In genomic region chr2:179274749-179275148, GRCh38 we compare ENCODE assay signal across 9 cellular contexts. TPM values are rescaled to one million over a fixed set of nuclear protein-coding genes. Genes with fewer than 3 reads are reported as not detected.
DNase-seq lines count a peak whose midpoint lies in the region; ATAC-seq and TF ChIP-seq lines count a peak whose summit lies in the region.
"Had no signal": no experiment of that assay in that cellular context is flagged by ENCODE, and none has a peak within 500 bp of the region (broad histone marks: within the 10 kb centered on the region; RNA-seq: fewer than 3 reads in every experiment).

No MANE protein-coding gene starts in this region.

- H3K36me3 Mint-ChIP-seq in GM23338 (ENCODE audit: low read depth) (no peaks in the 10 kb centered on the region), IgD-negative memory B cell (no peaks in the 10 kb centered on the region)
- H3K36me3 Mint-ChIP-seq in activated T-cell treated with anti-CD3 and anti-CD28 coated beads, Interleukin-2, amount 50 U/mL, for 72 hours (ENCODE audit: insufficient read depth in 2 of 2): no peaks in the 10 kb centered on the region

- no peaks in the 10 kb centered on the region for H4K20me1 ChIP-seq in GM23338 (replicated peaks; ENCODE audit: insufficient read depth)

- no peaks in the 10 kb centered on the region for H3K27me3 ChIP-seq in GM23338 (ENCODE audit: insufficient read depth)
- no peaks in the 10 kb centered on the region for H3K27me3 ChIP-seq in muscle layer of colon (ENCODE audit: control insufficient read depth in 1 of 2, insufficient read depth in 2 of 2, low read length in 2 of 2)

- peaks cover 10% of the 10 kb centered on the region for H3K4me1 Mint-ChIP-seq in GM23338
- peaks cover 21 to 28% (median 27%) of the 10 kb centered on the region in 3 donors for H3K4me1 Mint-ChIP-seq in IgD-negative memory B cell
- no peaks in the 10 kb centered on the region for H3K4me1 Mint-ChIP-seq in activated T-cell treated with anti-CD3 and anti-CD28 coated beads, Interleukin-2, amount 50 U/mL, for 72 hours (ENCODE audit: low read depth)

- H3K4me3 Mint-ChIP-seq in GM23338 (no peak overlapping the region), IgD-negative memory B cell (peak overlapping the region in 3 of 4 donors; percentile 1 to 39 (median 33))
- no peak overlapping the region for H3K4me3 Mint-ChIP-seq in activated T-cell treated with anti-CD3 and anti-CD28 coated beads, Interleukin-2, amount 50 U/mL, for 72 hours

- H3K9ac ChIP-seq in muscle layer of colon (ENCODE audit: low read length): no peak overlapping the region

- H3K36me3 ChIP-seq in GM23338 (ENCODE audit: insufficient read depth) (no peaks in the 10 kb centered on the region), muscle layer of colon (ENCODE audit: insufficient read depth, low read length) (no peaks in the 10 kb centered on the region)

- H3K27ac Mint-ChIP-seq in GM23338 (no peak overlapping the region), IgD-negative memory B cell (peak overlapping the region in 1 of 3 donors; percentile 36)
- H3K27ac Mint-ChIP-seq in activated T-cell treated with anti-CD3 and anti-CD28 coated beads, Interleukin-2, amount 50 U/mL, for 72 hours: no peak overlapping the region

- TF ChIP-seq CTCF in GM23338 (conservative IDR thresholded peaks at IDR 0.05; ENCODE audit: low read depth in 2 of 2): no peak

- peak overlapping the region; percentile 40; the same call in 1 of the 2 replicates for H2AFZ ChIP-seq in GM23338

- DNase-seq in GM23338 (ENCODE audit: low spot score): no peak
- DNase-seq in NCI-H345 treated with DMSO at 0.1 percent for 48 hours (lab: John Stamatoyannopoulos, UW; ENCODE audit: unreplicated experiment): no peak
- no peak for DNase-seq in activated T-cell treated with anti-CD3 and anti-CD28 coated beads, Interleukin-2, amount 50 U/mL, for 72 hours
- DNase-seq in activated CD8-positive, alpha-beta memory T cell treated with anti-CD3 and anti-CD28 coated beads for 24 hours: no peak
- no peak for DNase-seq in activated CD4-positive, CD25-positive, alpha-beta regulatory T cell treated with anti-CD3 and anti-CD28 coated beads, Interleukin-2, amount 50 U/mL, for 72 hours
- DNase-seq: NCI-H526 treated with DMSO at 0.1 percent for 48 hours had no signal

- H3K27ac ChIP-seq in GM23338 (ENCODE audit: low read depth) (no peak overlapping the region), muscle layer of colon (ENCODE audit: low read depth, low read length) (peak overlapping the region; percentile 1)

- no peaks in the 10 kb centered on the region for H3K9me3 Mint-ChIP-seq in GM23338
- H3K9me3 Mint-ChIP-seq in IgD-negative memory B cell: peaks cover 0 to 3% (median 2%) of the 10 kb centered on the region in 3 donors
- no peaks in the 10 kb centered on the region for H3K9me3 Mint-ChIP-seq in activated T-cell treated with anti-CD3 and anti-CD28 coated beads, Interleukin-2, amount 50 U/mL, for 72 hours

- H3K9me2 ChIP-seq in GM23338 (ENCODE audit: insufficient read depth): peaks cover 4% of the 10 kb centered on the region; the same call in 1 of the 2 replicates

- H3K4me3 ChIP-seq in GM23338 (no peak overlapping the region), muscle layer of colon (ENCODE audit: low read depth in 1 of 2, low read length in 2 of 2) (no peak overlapping the region)

- H3K79me2 ChIP-seq in GM23338 (replicated peaks; ENCODE audit: insufficient read depth): no peaks in the 10 kb centered on the region

- ATAC-seq in GM18870 (IDR thresholded peaks at IDR 0.05; ENCODE audit: unreplicated experiment) (peak; percentile 96), GM23338 (no peak)
- ATAC-seq in activated T-cell treated with anti-CD3 and anti-CD28 coated beads, Interleukin-2, amount 50 U/mL, for 72 hours (replicated peaks in 1 of 2): no peak

- H3K4me1 ChIP-seq in GM23338 (ENCODE audit: insufficient read depth) (no peaks in the 10 kb centered on the region), muscle layer of colon (ENCODE audit: insufficient read depth, low read length) (peaks cover 16% of the 10 kb centered on the region)

- H3F3A ChIP-seq in GM23338 (replicated peaks; ENCODE audit: low read depth): no peaks in the 10 kb centered on the region

- H3K27me3 Mint-ChIP-seq in GM23338 (ENCODE audit: insufficient read depth, low read depth, poor library complexity) (peaks cover 3% of the 10 kb centered on the region), IgD-negative memory B cell (peaks cover 2% of the 10 kb centered on the region)
- H3K27me3 Mint-ChIP-seq in activated T-cell treated with anti-CD3 and anti-CD28 coated beads, Interleukin-2, amount 50 U/mL, for 72 hours (ENCODE audit: low read depth): peaks cover 6% of the 10 kb centered on the region

- no peaks in the 10 kb centered on the region for H3K9me3 ChIP-seq in muscle layer of colon (ENCODE audit: low read length)

- H3K4me2 ChIP-seq in GM23338: no peak overlapping the region

TF ChIP-seq in GM23338, 12 proteins besides CTCF, POLR2A, EP300 and RAD21:
- TF ChIP-seq STAT1 (IDR thresholded peaks at IDR 0.05; ENCODE audit: unreplicated experiment) (no peak), NANOG (IDR thresholded peaks at IDR 0.05; ENCODE audit: borderline replicate concordance) (no peak), REST (IDR thresholded peaks at IDR 0.05; ENCODE audit: unreplicated experiment) (no peak), ZNF114 (CRISPR knock-in tag; IDR thresholded peaks at IDR 0.05) (no peak), CREB1 (CRISPR knock-in tag; IDR thresholded peaks at IDR 0.05; ENCODE audit: low read depth) (no peak), JUNB (IDR thresholded peaks at IDR 0.05; ENCODE audit: unreplicated experiment) (no peak)

RNA-seq across cellular contexts. Expression of gene SESTD1, which starts 10.1 kb away (rescaled TPM):
- total RNA-seq in GM23338 (2014; rRNA removed; shearing (Covaris generic)): 21.6 and 26.6 TPM in 2 replicates
- polyA plus RNA-seq in GM23338 (2016; fragmentation: Nextera tagmentation; extraction: Ambion mirVana) (11.0 and 12.6 TPM in 2 replicates), IgD-negative memory B cell (23.6 TPM)
- 10 to 100 TPM; 10.7 to 11.9 TPM for total RNA-seq in activated T-cell treated with anti-CD3 and anti-CD28 coated beads, Interleukin-2, amount 50 U/mL, for 72 hours

Comparison
In these comparisons a context has a peak if more than half of its experiments do, and no peak if none do; other contexts are left out.
1. H3K4me3 Mint-ChIP-seq: peak in IgD-negative memory B cell (3 of 4); none in GM23338 (single experiment) and activated T-cell treated with anti-CD3 and anti-CD28 coated beads, Interleukin-2, amount 50 U/mL, for 72 hours (0 of 2).